Comparison of ENCODE assay signal across 15 cellular contexts in genomic region chr19:3513198-3514140, GRCh38. TPM values are rescaled to one million over a fixed set of nuclear protein-coding genes. Genes with fewer than 3 reads are reported as not detected.
DNase-seq lines count a peak whose midpoint lies in the region; ATAC-seq and TF ChIP-seq lines count a peak whose summit lies in the region.
"Had no signal": no experiment of that assay in that cellular context is flagged by ENCODE, and none has a peak within 500 bp of the region (broad histone marks: within the 10 kb centered on the region; RNA-seq: fewer than 3 reads in every experiment).

No MANE protein-coding gene starts in this region.

- H3K27ac ChIP-seq in left ventricle myocardium inferior (replicated peaks) (no peak overlapping the region), thyroid gland (no peak overlapping the region)

- TF ChIP-seq POLR2A in thyroid gland (IDR thresholded peaks at IDR 0.05), result no peak

- H3K9me3 ChIP-seq in left ventricle myocardium inferior (replicated peaks) (no peaks in the 10 kb centered on the region), thyroid gland (no peaks in the 10 kb centered on the region)
- H3K9me3 ChIP-seq: HAP-1 had no signal

- H3K4me3 ChIP-seq in left ventricle myocardium inferior, result no peak overlapping the region
- no peak overlapping the region for H3K4me3 ChIP-seq in thyroid gland (replicated peaks in 1 of 3)
- H3K4me3 ChIP-seq: HAP-1 had no signal

- H3K4me1 ChIP-seq in left ventricle myocardium inferior, result peaks cover 69% of the 10 kb centered on the region
- peaks cover 0 to 3% of the 10 kb centered on the region in 2 donors for H3K4me1 ChIP-seq in thyroid gland
- H3K4me1 ChIP-seq: HAP-1 had no signal

- intact Hi-C loops in Right ventricle myocardium inferior (cut with DNase I) (no loop called here), left ventricle myocardium inferior (cut with micrococcal nuclease) (no loop called here), left ventricle myocardium superior (cut with micrococcal nuclease) (no loop called here), thyroid gland (cut with DNase I) (no loop called here)

- H3K27me3 ChIP-seq in left ventricle myocardium inferior (ENCODE audit: low read depth) (no peaks in the 10 kb centered on the region), thyroid gland (no peaks in the 10 kb centered on the region)

- WGBS in thyroid gland, 2 donors, result 82 to 92% methylated on average over 17 to 22 of the region's 24 CpGs

- TF ChIP-seq CTCF in left ventricle myocardium inferior (IDR thresholded peaks at IDR 0.05; ENCODE audit: borderline replicate concordance), result no peak
- no peak for TF ChIP-seq CTCF in thyroid gland (IDR thresholded peaks at IDR 0.05)

- DNase-seq in Right ventricle myocardium inferior (ENCODE audit: missing footprints), result no peak
- DNase-seq in left ventricle myocardium inferior, result no peak
- DNase-seq in left ventricle myocardium superior, result peak; percentile 67
- DNase-seq in thyroid gland, result peak; percentile 19 to 37
- DNase-seq in NCI-H2171 (lab: John Stamatoyannopoulos, UW), result no peak
- DNase-seq in NCI-H1092 treated with DMSO at 0.1 percent for 48 hours (lab: John Stamatoyannopoulos, UW), result no peak
- DNase-seq: activated CD8-positive, alpha-beta memory T cell treated with anti-CD3 and anti-CD28 coated beads for 24 hours; activated effector memory CD4-positive, alpha-beta T cell treated with Interleukin-2 at 50 U/mL for 16 hours; CD4-positive, alpha-beta memory T cell; left colon; NCI-H2081 treated with DMSO at 0.1 percent for 48 hours; NCI-H526 treated with DMSO at 0.1 percent for 48 hours; T-cell had no signal

- H3K36me3 ChIP-seq in left ventricle myocardium inferior, result peaks cover 14% of the 10 kb centered on the region
- no peaks in the 10 kb centered on the region for H3K36me3 ChIP-seq in thyroid gland

- ATAC-seq in Right ventricle myocardium inferior (peak; percentile 49), left ventricle myocardium superior (peak; percentile 56)
- ATAC-seq: left colon, T-cell had no signal

RNA-seq across cellular contexts. Expression of gene FZR1, which starts 7.4 kb away (rescaled TPM):
- total RNA-seq in Right ventricle myocardium inferior, result 19.4 TPM
- total RNA-seq in left ventricle myocardium inferior, result 20.7 TPM
- 19.2 TPM for total RNA-seq in left ventricle myocardium superior
- total RNA-seq in thyroid gland, result 10 to 100 TPM; 28.6 to 56.0 (median 36.1) TPM

RNA-seq across cellular contexts. Expression of gene DOHH, which starts 13.0 kb away (rescaled TPM):
- total RNA-seq in Right ventricle myocardium inferior, result 11.1 TPM
- total RNA-seq in left ventricle myocardium inferior, result 11.1 TPM
- total RNA-seq in left ventricle myocardium superior, result 11.0 TPM
- total RNA-seq in thyroid gland, result 10 to 100 TPM in 3 of 4 donors, 1 to 10 TPM in 1; 9.0 to 18.9 (median 13.6) TPM

RNA-seq across cellular contexts. Expression of gene TEKTIP1, which starts 25.5 kb away (rescaled TPM):
- not detected for total RNA-seq in Right ventricle myocardium inferior
- total RNA-seq in left ventricle myocardium inferior, result not detected
- total RNA-seq in left ventricle myocardium superior, result 0.40 TPM
- 1 to 10 TPM in 3 of 4 donors, not detected in 1; 1.2 to 3.3 (median 1.9) TPM for total RNA-seq in thyroid gland
- total RNA-seq: A172 had no signal

RNA-seq across cellular contexts. Expression of gene SMIM44, which starts 30.2 kb away (rescaled TPM):
- total RNA-seq in Right ventricle myocardium inferior (not detected), left ventricle myocardium inferior (not detected), left ventricle myocardium superior (not detected), thyroid gland (not detected)
- total RNA-seq: A172; CD4-positive, alpha-beta memory T cell; T-cell had no signal

RNA-seq across cellular contexts. Expression of gene SMIM24, which starts 33.1 kb away (rescaled TPM):
- not detected for total RNA-seq in Right ventricle myocardium inferior
- total RNA-seq in left ventricle myocardium inferior, result not detected
- total RNA-seq in left ventricle myocardium superior, result not detected
- not detected for total RNA-seq in thyroid gland
- total RNA-seq: A172; CD4-positive, alpha-beta memory T cell had no signal

Comparison
In these comparisons a context has a peak if more than half of its experiments do, and no peak if none do; other contexts are left out.
1. DNase-seq: peak in left ventricle myocardium superior (single experiment) and thyroid gland (2 of 2); none in Right ventricle myocardium inferior (single experiment), left ventricle myocardium inferior (single experiment), NCI-H2171 (single experiment) and NCI-H1092 treated with DMSO at 0.1 percent for 48 hours (single experiment).